Comparison of ENCODE assay signal across 23 cellular contexts in genomic region chr3:112597945-112598344, GRCh38.
"Had no signal": no experiment of that assay in that cellular context is flagged by ENCODE, and none has a peak within 500 bp of the region (broad histone marks: within the 10 kb centered on the region; RNA-seq: fewer than 3 reads in every experiment).

No MANE protein-coding gene starts in this region.

- H3K4me1 Mint-ChIP-seq: endodermal cell had no signal

- H3K4me1 ChIP-seq: colonic mucosa, esophagus muscularis mucosa, foreskin keratinocyte, gastrocnemius medialis, gastroesophageal sphincter, heart left ventricle had no signal

- H3K27ac ChIP-seq: colonic mucosa, coronary artery, dorsolateral prefrontal cortex, epithelial cell of prostate, esophagus muscularis mucosa, esophagus squamous epithelium, foreskin keratinocyte, gastrocnemius medialis, gastroesophageal sphincter, heart left ventricle, heart right ventricle had no signal

- H3K9me3 Mint-ChIP-seq: effector memory CD8-positive, alpha-beta T cell; endodermal cell had no signal

- H3K36me3 ChIP-seq: colonic mucosa had no signal

- H3K4me3 Mint-ChIP-seq: dendritic cell treated with granulocyte-macrophage colony-stimulating factor and Interleukin-4, amounts not matched to agents 40 ng/mL and 50 ng/mL, for 4 days; effector memory CD8-positive, alpha-beta T cell; endodermal cell had no signal

- H3K27me3 ChIP-seq: colonic mucosa, dorsolateral prefrontal cortex, esophagus muscularis mucosa, esophagus squamous epithelium, foreskin keratinocyte, gastrocnemius medialis, gastroesophageal sphincter, heart left ventricle, heart right ventricle had no signal

- H3K27ac Mint-ChIP-seq: dendritic cell treated with granulocyte-macrophage colony-stimulating factor and Interleukin-4, amounts not matched to agents 40 ng/mL and 50 ng/mL, for 4 days; effector memory CD8-positive, alpha-beta T cell; endodermal cell had no signal

- H3K4me3 ChIP-seq: colonic mucosa, coronary artery, dorsolateral prefrontal cortex, esophagus muscularis mucosa, esophagus squamous epithelium, gastrocnemius medialis, gastroesophageal sphincter, heart left ventricle, heart right ventricle had no signal

- H3K9me3 ChIP-seq: colonic mucosa, esophagus muscularis mucosa, esophagus squamous epithelium, gastrocnemius medialis, gastroesophageal sphincter had no signal

- H3K27me3 Mint-ChIP-seq: effector memory CD8-positive, alpha-beta T cell had no signal

- DNase-seq: colonic mucosa; cortex of kidney; dermis blood vessel endothelial cell; dorsolateral prefrontal cortex; effector CD4-positive, alpha-beta T cell; effector CD8-positive, alpha-beta T cell; effector memory CD4-positive, alpha-beta T cell; effector memory CD8-positive, alpha-beta T cell; endodermal cell; erythroblast; esophagus squamous epithelium; foreskin fibroblast; foreskin keratinocyte; foreskin melanocyte; gastrocnemius medialis; glutamatergic neuron; heart left ventricle; heart right ventricle had no signal
